Comparison of ENCODE assay signal across 23 cellular contexts in the genomic region with DNA sequence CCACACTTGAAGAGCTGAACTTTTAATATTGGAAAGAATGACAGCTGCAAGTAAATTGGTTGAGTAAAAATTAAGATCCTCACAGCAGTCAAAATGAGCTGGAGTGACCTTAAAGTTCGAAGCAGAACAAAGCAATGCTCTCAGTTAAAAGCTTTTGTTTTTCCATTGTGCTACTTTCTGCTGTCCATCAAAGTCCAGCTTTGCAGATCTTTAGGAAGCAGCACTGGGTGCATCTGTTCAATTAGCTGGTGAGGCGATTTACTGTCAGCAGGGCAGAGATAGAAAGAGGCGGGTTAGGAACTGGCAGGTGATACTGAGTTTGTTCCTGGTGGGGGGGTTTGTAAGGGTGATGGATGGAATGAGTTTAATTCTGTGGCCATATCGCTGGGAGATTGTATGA.
DNase-seq lines count a peak whose midpoint lies in the region; ATAC-seq and TF ChIP-seq lines count a peak whose summit lies in the region.
"Had no signal": no experiment of that assay in that cellular context is flagged by ENCODE, and none has a peak within 500 bp of the region (broad histone marks: within the 10 kb centered on the region; RNA-seq: fewer than 3 reads in every experiment).

No MANE protein-coding gene starts in this region.

- TF ChIP-seq CTCF in glutamatergic neuron (IDR thresholded peaks at IDR 0.05; ENCODE audit: partially characterized antibody, unreplicated experiment) = no peak
- no peak for TF ChIP-seq CTCF in upper lobe of left lung (IDR thresholded peaks at IDR 0.05)

- no peak overlapping the region for H3K4me3 ChIP-seq in upper lobe of left lung
- H3K4me3 ChIP-seq: A549, K562, skin epidermis had no signal

- no peak overlapping the region for H3K27ac ChIP-seq in upper lobe of left lung
- H3K27ac ChIP-seq: A549, skin epidermis had no signal

- peak; percentile 30 for DNase-seq in NCI-H345 (lab: John Stamatoyannopoulos, UW)
- no peak for DNase-seq in NCI-H345 treated with DMSO at 0.1 percent for 48 hours (lab: John Stamatoyannopoulos, UW; ENCODE audit: unreplicated experiment)
- peak; percentile 30 to 66 for DNase-seq in SHP77 (lab: John Stamatoyannopoulos, UW)
- no peak for DNase-seq in glutamatergic neuron
- no peak for DNase-seq in upper lobe of left lung
- DNase-seq in DMS 273 treated with DMSO at 0.1 percent for 48 hours (lab: John Stamatoyannopoulos, UW) = no peak
- DNase-seq: activated naive CD4-positive, alpha-beta T cell treated with anti-CD3 and anti-CD28 coated beads, Interleukin-2, amount 50 U/mL, for 16 hours; DMS79; GOT3; NCI-H1436; NCI-H446 treated with DMSO at 0.1 percent for 48 hours; NK-92 treated with Interleukin-12 subunit alpha and Interleukin-12 subunit beta, amount 100 ng/mL, for 24 hours; occipital lobe; T-helper 9 cell; trophoblast cell had no signal

- H3K9me3 Mint-ChIP-seq in glutamatergic neuron (ENCODE audit: unreplicated experiment) = no peaks in the 10 kb centered on the region
- H3K9me3 Mint-ChIP-seq: activated T-helper 1 cell treated with anti-CD3 and anti-CD28 coated beads, Interleukin-12 subunit alpha, Interleukin-12 subunit beta, Interleukin-2, Interleukin-4 antibody, amounts not matched to agents 30 ng/mL and 10 ng/mL and 1 ng/mL, durations not matched to agents 14 hours and 24 hours and 36 hours; WTC11 had no signal

- no peak for TF ChIP-seq EP300 in upper lobe of left lung (IDR thresholded peaks at IDR 0.05)

- TF ChIP-seq POLR2A in upper lobe of left lung (IDR thresholded peaks at IDR 0.05) = no peak

- H3K36me3 ChIP-seq in upper lobe of left lung = no peaks in the 10 kb centered on the region

- H3K4me3 Mint-ChIP-seq in glutamatergic neuron (ENCODE audit: unreplicated experiment) = peak overlapping the region; percentile 10
- H3K4me3 Mint-ChIP-seq: activated T-helper 1 cell treated with anti-CD3 and anti-CD28 coated beads, Interleukin-12 subunit alpha, Interleukin-12 subunit beta, Interleukin-2, Interleukin-4 antibody, amounts not matched to agents 30 ng/mL and 10 ng/mL and 1 ng/mL, durations not matched to agents 14 hours and 24 hours and 36 hours; B cell; WTC11 had no signal

- H3K4me1 ChIP-seq in upper lobe of left lung = no peaks in the 10 kb centered on the region
- H3K4me1 ChIP-seq: A549 had no signal

- H3K4me1 Mint-ChIP-seq in glutamatergic neuron (ENCODE audit: low read depth, unreplicated experiment) = peaks cover 9% of the 10 kb centered on the region
- H3K4me1 Mint-ChIP-seq: B cell had no signal

- peak overlapping the region; percentile 45 for H3K27ac Mint-ChIP-seq in glutamatergic neuron (ENCODE audit: unreplicated experiment)
- H3K27ac Mint-ChIP-seq: activated T-helper 1 cell treated with anti-CD3 and anti-CD28 coated beads, Interleukin-12 subunit alpha, Interleukin-12 subunit beta, Interleukin-2, Interleukin-4 antibody, amounts not matched to agents 30 ng/mL and 10 ng/mL and 1 ng/mL, durations not matched to agents 14 hours and 24 hours and 36 hours; B cell; WTC11 had no signal

- no peaks in the 10 kb centered on the region for H3K36me3 Mint-ChIP-seq in glutamatergic neuron (ENCODE audit: unreplicated experiment)
- H3K36me3 Mint-ChIP-seq: WTC11 had no signal

- no peaks in the 10 kb centered on the region for H3K27me3 ChIP-seq in upper lobe of left lung

- H3K27me3 Mint-ChIP-seq in glutamatergic neuron (ENCODE audit: unreplicated experiment) = no peaks in the 10 kb centered on the region
- H3K27me3 Mint-ChIP-seq: B cell had no signal

- no peaks in the 10 kb centered on the region for H3K9me3 ChIP-seq in upper lobe of left lung
- H3K9me3 ChIP-seq: A549 had no signal

- 68 to 74% methylated on average over 4 of the region's 4 CpGs for WGBS in upper lobe of left lung, 2 donors

- ATAC-seq in upper lobe of left lung (ENCODE audit: low FRiP score in 2 of 2) (no peak), HG03095 (IDR thresholded peaks at IDR 0.05; ENCODE audit: unreplicated experiment) (no peak), HG03354 (IDR thresholded peaks at IDR 0.05; ENCODE audit: poor library complexity, severe bottlenecking, unreplicated experiment) (no peak)
- ATAC-seq: A549, K562, WTC11 had no signal

Comparison
In these comparisons a context has a peak if more than half of its experiments do, and no peak if none do; other contexts are left out.
1. DNase-seq: peak in NCI-H345 (single experiment) and SHP77 (2 of 2); none in NCI-H345 treated with DMSO at 0.1 percent for 48 hours (single experiment), glutamatergic neuron (single experiment), upper lobe of left lung (0 of 2) and DMS 273 treated with DMSO at 0.1 percent for 48 hours (single experiment).